In genomic region chr21:36330904-36331303, GRCh38 we compare ENCODE assay signal across 8 cellular contexts. TPM values are rescaled to one million over a fixed set of nuclear protein-coding genes. Genes with fewer than 3 reads are reported as not detected.
A peak's percentile ranks its signal among the peaks of the same experiment; 100 is the strongest.
DNase-seq lines count a peak whose midpoint lies in the region; ATAC-seq and TF ChIP-seq lines count a peak whose summit lies in the region.

No MANE protein-coding gene starts in this region.

- no peaks in the 10 kb centered on the region for H3K9me2 ChIP-seq in PC-3 (replicated peaks; ENCODE audit: low read length)

- H3K79me2 ChIP-seq in PC-3 (ENCODE audit: low read length) = peaks cover 90% of the 10 kb centered on the region

- H3K9me3 ChIP-seq in PC-3 (ENCODE audit: low read length) = no peaks in the 10 kb centered on the region

- peaks cover 13% of the 10 kb centered on the region; the same call in 1 of the 2 replicates for H3K36me3 ChIP-seq in PC-3 (ENCODE audit: low read depth, low read length)

- H2AFZ ChIP-seq in PC-3 (ENCODE audit: low read length) = no peak overlapping the region

- ATAC-seq in HG03196 (IDR thresholded peaks at IDR 0.05; ENCODE audit: unreplicated experiment) = peak; percentile 65
- peak; percentile 86 for ATAC-seq in PC-3
- ATAC-seq in Right ventricle myocardium superior (ENCODE audit: poor library complexity) = peak; percentile 81
- no peak for ATAC-seq in HG02938 (IDR thresholded peaks at IDR 0.05; ENCODE audit: unreplicated experiment)
- ATAC-seq in HG02852 (IDR thresholded peaks at IDR 0.05; ENCODE audit: unreplicated experiment) = no peak

- no TSS peak for BruUV-seq in PC-3 (replicated peaks; lab: Mats Ljungman, UMichigan)

- no peak overlapping the region for H3K9ac ChIP-seq in PC-3 (ENCODE audit: low read length)

- no peak overlapping the region for H3K4me2 ChIP-seq in PC-3 (ENCODE audit: low read length)

- POLR2A ChIA-PET in PC-3 (lab: Charles Lee; ENCODE audit: unreplicated experiment) = no interaction called here

- DNase-seq in ELR (ENCODE audit: low read depth) (peak; percentile 70), PC-3 (peak; percentile 62), Right ventricle myocardium superior (no peak), retina (peak; percentile 29)
- DNase-seq in activated naive CD4-positive, alpha-beta T cell treated with anti-CD3 and anti-CD28 coated beads, Interleukin-2, amount 50 U/mL, for 16 hours = peak; percentile 55

- H3K27me3 ChIP-seq in PC-3 (ENCODE audit: low read length) = no peaks in the 10 kb centered on the region

- intact Hi-C loops in PC-3 (cut with micrococcal nuclease) (loop anchor here (2.0 kb wide), 2 partner anchors 70 to 190 kb away; no protein-coding TSS in a partner anchor), Right ventricle myocardium superior (cut with DNase I) (no loop called here)

- CTCF ChIA-PET in PC-3 (lab: Charles Lee) = no interaction called here

- peak; percentile 80 for TF ChIP-seq CTCF in PC-3 (conservative IDR thresholded peaks at IDR 0.05; ENCODE audit: low read depth, low read length)

- no peak overlapping the region for H3K4me3 ChIP-seq in PC-3 (ENCODE audit: low read length)

- peaks cover 2% of the 10 kb centered on the region; the same call in 1 of the 2 replicates for H3K4me1 ChIP-seq in PC-3 (ENCODE audit: insufficient read depth, low read length)

- H3F3A ChIP-seq in PC-3 (ENCODE audit: low read length, unreplicated experiment) = no peaks in the 10 kb centered on the region

- H3K27ac ChIP-seq in PC-3 (ENCODE audit: low read length) = no peak overlapping the region

- H4K20me1 ChIP-seq in PC-3 (ENCODE audit: low read length) = peaks cover 7% of the 10 kb centered on the region; the same call in 1 of the 2 replicates

RNA-seq across cellular contexts. Expression of gene MORC3, which starts 10.9 kb away (rescaled TPM):
- total RNA-seq in PC-3 (2014; rRNA removed) = 17.9 and 23.0 TPM in 2 replicates
- 18.9 TPM for total RNA-seq in Right ventricle myocardium superior

RNA-seq across cellular contexts. Expression of gene CHAF1B, which starts 54.3 kb away (rescaled TPM):
- total RNA-seq in PC-3 (2014; rRNA removed) (18.5 and 19.0 TPM in 2 replicates), Right ventricle myocardium superior (0.54 TPM)

Comparison
In these comparisons a context has a peak if more than half of its experiments do, and no peak if none do; other contexts are left out.
1. ATAC-seq: peak in HG03196 (single experiment), PC-3 (single experiment) and Right ventricle myocardium superior (single experiment); none in HG02938 (single experiment) and HG02852 (single experiment).
2. RNA of gene CHAF1B, which starts 54.3 kb away (total RNA-seq): 18.5 to 19.0 TPM in PC-3; 0.54 TPM in Right ventricle myocardium superior (single experiment); every median in the first group is over 10 times any median in the second.